Comparison of ENCODE assay signal across 19 cellular contexts in the genomic region with DNA sequence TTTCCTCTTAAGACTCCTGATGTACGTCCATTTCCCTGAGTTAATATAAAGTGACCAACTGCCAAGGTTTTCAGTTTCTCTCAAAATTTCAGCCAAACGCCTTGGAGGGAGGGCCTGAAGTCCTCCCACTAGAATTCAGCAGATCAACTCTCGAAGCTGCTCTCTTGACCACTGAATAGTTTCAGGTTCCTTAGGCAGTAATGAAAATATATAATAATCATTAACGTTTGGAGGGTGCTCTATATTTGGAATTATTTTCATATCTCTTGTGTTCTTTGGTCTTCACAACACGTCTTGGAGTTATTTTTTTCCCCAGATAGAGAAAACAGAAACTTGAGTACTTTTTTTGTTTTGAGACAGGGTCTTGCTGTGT.
DNase-seq lines count a peak whose midpoint lies in the region; ATAC-seq and TF ChIP-seq lines count a peak whose summit lies in the region.
"Had no signal": no experiment of that assay in that cellular context is flagged by ENCODE, and none has a peak within 500 bp of the region (broad histone marks: within the 10 kb centered on the region; RNA-seq: fewer than 3 reads in every experiment).

No MANE protein-coding gene starts in this region.

- H3K4me1 Mint-ChIP-seq in Caco-2 (ENCODE audit: low read depth, unreplicated experiment): peaks cover 6% of the 10 kb centered on the region
- no peaks in the 10 kb centered on the region for H3K4me1 Mint-ChIP-seq in glutamatergic neuron (ENCODE audit: low read depth, unreplicated experiment)

- H3F3A ChIP-seq in MM.1S (ENCODE audit: insufficient read depth, low read length): no peaks in the 10 kb centered on the region

- H3K36me3 Mint-ChIP-seq in Caco-2 (ENCODE audit: insufficient read depth, unreplicated experiment): no peaks in the 10 kb centered on the region
- no peaks in the 10 kb centered on the region for H3K36me3 Mint-ChIP-seq in glutamatergic neuron (ENCODE audit: unreplicated experiment)

- POLR2A ChIA-PET in Caco-2 (lab: Charles Lee): no interaction called here

- H2AFZ ChIP-seq in MM.1S (ENCODE audit: low read length): no peak overlapping the region

- no peak overlapping the region for H3K9ac ChIP-seq in MM.1S (ENCODE audit: low read length)

- TF ChIP-seq CTCF in MM.1S (IDR thresholded peaks at IDR 0.05; ENCODE audit: low read length): no peak
- TF ChIP-seq CTCF in Caco-2 (IDR thresholded peaks at IDR 0.05; ENCODE audit: insufficient read depth in 1 of 2, low read depth in 1 of 2, low read length in 1 of 2, severe bottlenecking in 1 of 2, unreplicated experiment in 1 of 2): no peak
- no peak for TF ChIP-seq CTCF in glutamatergic neuron (IDR thresholded peaks at IDR 0.05; ENCODE audit: partially characterized antibody, unreplicated experiment)

- H3K27me3 Mint-ChIP-seq in Caco-2 (ENCODE audit: insufficient read depth, unreplicated experiment): no peaks in the 10 kb centered on the region
- H3K27me3 Mint-ChIP-seq in glutamatergic neuron (ENCODE audit: unreplicated experiment): no peaks in the 10 kb centered on the region

- BruUV-seq in Caco-2 (replicated peaks; lab: Mats Ljungman, UMichigan): no TSS peak

- H3K79me2 ChIP-seq in MM.1S (ENCODE audit: low read length): no peaks in the 10 kb centered on the region

- H3K27me3 ChIP-seq in MM.1S (replicated peaks; ENCODE audit: insufficient read depth, low read length): no peaks in the 10 kb centered on the region
- no peaks in the 10 kb centered on the region for H3K27me3 ChIP-seq in Caco-2 (replicated peaks; ENCODE audit: control insufficient read depth, insufficient read depth, low read length)

- H3K4me1 ChIP-seq in MM.1S (ENCODE audit: low read length) (no peaks in the 10 kb centered on the region), Caco-2 (no peaks in the 10 kb centered on the region; the same call in 1 of the 2 replicates)

- no peaks in the 10 kb centered on the region for H3K36me3 ChIP-seq in MM.1S (replicated peaks; ENCODE audit: insufficient read depth, low read length)
- H3K36me3 ChIP-seq in Caco-2 (ENCODE audit: control insufficient read depth, insufficient read depth, low read length): no peaks in the 10 kb centered on the region

- peak overlapping the region; percentile 27; the same call in 1 of the 2 replicates for H3K4me2 ChIP-seq in MM.1S (ENCODE audit: low read depth, low read length)

- no peaks in the 10 kb centered on the region for H4K20me1 ChIP-seq in MM.1S (ENCODE audit: insufficient read depth, low read length)

- ATAC-seq in GM18873 (IDR thresholded peaks at IDR 0.05; ENCODE audit: low FRiP score, unreplicated experiment): peak; percentile 73
- peak; percentile 79 for ATAC-seq in GM21423 (IDR thresholded peaks at IDR 0.05; ENCODE audit: unreplicated experiment)
- peak; percentile 90 for ATAC-seq in HG03066 (IDR thresholded peaks at IDR 0.05; ENCODE audit: low read depth, unreplicated experiment)
- no peak for ATAC-seq in HG02870 (IDR thresholded peaks at IDR 0.05; ENCODE audit: unreplicated experiment)
- ATAC-seq: left lobe of liver, sciatic nerve, T-helper 17 cell had no signal

- CTCF ChIA-PET in Caco-2 (lab: Charles Lee): interaction anchor here (2.9 to 3.5 kb wide), 2 partner anchors 9 to 152 kb away, joined by 13 to 18 read pairs; no protein-coding TSS in a partner anchor

- intact Hi-C loops in Caco-2 (cut with micrococcal nuclease; ENCODE audit: unreplicated experiment): no loop called here

- H3K27ac Mint-ChIP-seq in Caco-2 (ENCODE audit: unreplicated experiment) (no peak overlapping the region), glutamatergic neuron (ENCODE audit: unreplicated experiment) (no peak overlapping the region)
- H3K27ac Mint-ChIP-seq: activated T-helper 2 cell treated with anti-CD3 and anti-CD28 coated beads, Interferon-gamma antibody, Interleukin-2, Interleukin-4, amounts not matched to agents 10 μg/mL and 5 μg/mL and 100 μg/mL, durations not matched to agents 14 hours and 24 hours and 36 hours; CD4-positive, CD25-positive, alpha-beta regulatory T cell; H9; T-helper 17 cell had no signal

- H3K4me3 Mint-ChIP-seq in Caco-2 (ENCODE audit: unreplicated experiment) (no peak overlapping the region), glutamatergic neuron (ENCODE audit: unreplicated experiment) (no peak overlapping the region)
- H3K4me3 Mint-ChIP-seq: CD4-positive, CD25-positive, alpha-beta regulatory T cell; H9; T-helper 17 cell had no signal

- H3K9me3 ChIP-seq in MM.1S (replicated peaks; ENCODE audit: insufficient read depth, low read length) (no peaks in the 10 kb centered on the region), Caco-2 (no peaks in the 10 kb centered on the region)

- H3K27ac ChIP-seq in MM.1S (ENCODE audit: low read length): peak overlapping the region; percentile 20; the same call in 1 of the 2 replicates

- H3K9me2 ChIP-seq in MM.1S (replicated peaks; ENCODE audit: insufficient read depth, low read length): no peaks in the 10 kb centered on the region

- H3K4me3 ChIP-seq in MM.1S (ENCODE audit: low read length) (no peak overlapping the region), Caco-2 (ENCODE audit: low read depth, low read length) (no peak overlapping the region)

- H3K9me3 Mint-ChIP-seq in Caco-2 (ENCODE audit: unreplicated experiment): peaks cover 14% of the 10 kb centered on the region
- H3K9me3 Mint-ChIP-seq in glutamatergic neuron (ENCODE audit: unreplicated experiment): peaks cover 1% of the 10 kb centered on the region

- DNase-seq in MM.1S (no peak), Caco-2 (no peak), dedifferentiated amniotic fluid mesenchymal stem cell (ENCODE audit: extremely low spot score) (no peak), glutamatergic neuron (no peak)
- DNase-seq: CD4-positive, CD25-positive, alpha-beta regulatory T cell; cerebellar nuclear complex; NCI-H1930; NCI-H446 treated with DMSO at 0.1 percent for 48 hours; SIG-M5; stimulated activated CD4-positive, alpha-beta T cell treated with anti-CD3 and anti-CD28 coated beads, Interleukin-1b, Interleukin-23, amount 100 ng/mL, for 48 hours; T-helper 17 cell had no signal
